2 cellular contexts compared by ENCODE assay signal in genomic region chr2:65842104-65842503, GRCh38.
TF ChIP-seq lines count a peak whose summit lies in the region.

No MANE protein-coding gene starts in this region.

TF ChIP-seq in HepG2, 621 proteins besides CTCF, POLR2A, EP300 and RAD21:
- TF ChIP-seq ZNF687 (CRISPR knock-in tag; IDR thresholded peaks at IDR 0.05) (no peak), ATF5 (CRISPR knock-in tag; IDR thresholded peaks at IDR 0.05; ENCODE audit: low read depth) (no peak), RBM22 (optimal IDR thresholded peaks at IDR 0.05; ENCODE audit: low read length) (no peak), ZSCAN20 (CRISPR knock-in tag; IDR thresholded peaks at IDR 0.05; ENCODE audit: borderline replicate concordance) (no peak), RBAK (CRISPR knock-in tag; IDR thresholded peaks at IDR 0.05) (0 out of 2 replicates have a peak, but pooled peaks have one; percentile 33)

TF ChIP-seq in K562, 482 proteins besides CTCF, POLR2A, EP300 and RAD21 (continued from another document):
- no peak for TF ChIP-seq ZNF318 (IDR thresholded peaks at IDR 0.05; ENCODE audit: borderline replicate concordance in 1 of 2, low read depth in 1 of 2)
- no peak for TF ChIP-seq BRD4 (IDR thresholded peaks at IDR 0.05)
